In genomic region chr1:172855841-172856382, GRCh38 we compare ENCODE assay signal across 22 cellular contexts.
DNase-seq lines count a peak whose midpoint lies in the region; ATAC-seq and TF ChIP-seq lines count a peak whose summit lies in the region.
"Had no signal": no experiment of that assay in that cellular context is flagged by ENCODE, and none has a peak within 500 bp of the region (broad histone marks: within the 10 kb centered on the region; RNA-seq: fewer than 3 reads in every experiment).

No MANE protein-coding gene starts in this region.

- no peaks in the 10 kb centered on the region for H3K36me3 ChIP-seq in IMR-90 (ENCODE audit: control insufficient read depth, insufficient read depth, low read length)
- H3K36me3 ChIP-seq: BE2C had no signal

- CTCF ChIA-PET in IMR-90 (lab: Yijun Ruan, JAX) = no interaction called here
- CTCF ChIA-PET in WTC11 (lab: Charles Lee) = no interaction called here
- CTCF ChIA-PET in GM10248 (lab: Yijun Ruan, JAX) = no interaction called here

- H3K9ac ChIP-seq in IMR-90 (ENCODE audit: low read depth, low read length) = no peak overlapping the region
- H3K9ac ChIP-seq: GM23248 had no signal

- H4K91ac ChIP-seq in IMR-90 (ENCODE audit: insufficient read depth, low read depth, low read length) = 0 out of 2 replicates have a peak overlapping the region, but pooled peaks have one; percentile 0

- no peaks in the 10 kb centered on the region for H4K20me1 ChIP-seq in IMR-90 (ENCODE audit: insufficient read depth, low read length)

- ATAC-seq in IMR-90 (ENCODE audit: low read depth) = no peak
- ATAC-seq in WTC11 = peak; percentile 47
- ATAC-seq in natural killer cell treated with Interleukin-12 subunit alpha and Interleukin-12 subunit beta and Interleukin-15 and Interleukin-18, amount 100 ng/mL, for 72 hours = peak in 1 of 2 donors; percentile 46
- no peak for ATAC-seq in HG03280 (IDR thresholded peaks at IDR 0.05; ENCODE audit: unreplicated experiment)
- ATAC-seq: HCT116, HepG2 had no signal

- H3K56ac ChIP-seq in IMR-90 (ENCODE audit: extremely low read depth, insufficient read depth, low read length) = no peak overlapping the region

- peak overlapping the region in 1 of 2 experiments; percentile 28; a peak in 1 of 4 replicates for H4K8ac ChIP-seq in IMR-90 (ENCODE audit: low read depth in 2 of 2, low read length in 2 of 2)

- H3K23ac ChIP-seq in IMR-90 (ENCODE audit: low read depth, low read length) = no peak overlapping the region

- no peaks in the 10 kb centered on the region for H3K27me3 Mint-ChIP-seq in WTC11 (ENCODE audit: low read depth)
- H3K27me3 Mint-ChIP-seq in natural killer cell treated with Interleukin-12 subunit alpha and Interleukin-12 subunit beta and Interleukin-15 and Interleukin-18, amount 100 ng/mL, for 72 hours = no peaks in the 10 kb centered on the region

- no CpG with 5 or more reads among the region's 11 CpGs for WGBS in IMR-90 (ENCODE audit: extremely low coverage in 2 of 2, insufficient read length in 1 of 2), 2 experiments

- no peak for TF ChIP-seq CTCF in IMR-90 (conservative IDR thresholded peaks at IDR 0.05; ENCODE audit: low read depth, low read length)
- TF ChIP-seq CTCF in WTC11 (IDR thresholded peaks at IDR 0.05) = no peak
- TF ChIP-seq CTCF in GM10248 (IDR thresholded peaks at IDR 0.05; ENCODE audit: control extremely low read depth, extremely low read depth, low read depth, missing control alignments) = no peak

- no peaks in the 10 kb centered on the region for H3K9me1 ChIP-seq in IMR-90 (ENCODE audit: insufficient read depth, low read length)

- H2AK5ac ChIP-seq in IMR-90 (ENCODE audit: low read depth, low read length) = peak overlapping the region; percentile 58

- dilution Hi-C loops in IMR-90 (cut with HindIII; ENCODE audit: low sequenced_read_pairs, unreplicated experiment) = no loop called here

- no peaks in the 10 kb centered on the region; the same call in 1 of the 2 replicates for H3K4me1 ChIP-seq in IMR-90 (ENCODE audit: control insufficient read depth, insufficient read depth, low read length)

- peak overlapping the region; percentile 6; the same call in 1 of the 2 replicates for H2BK120ac ChIP-seq in IMR-90 (ENCODE audit: low read depth, low read length)

- H3K36me3 Mint-ChIP-seq in WTC11 = no peaks in the 10 kb centered on the region
- peaks cover 11% of the 10 kb centered on the region for H3K36me3 Mint-ChIP-seq in natural killer cell treated with Interleukin-12 subunit alpha and Interleukin-12 subunit beta and Interleukin-15 and Interleukin-18, amount 100 ng/mL, for 72 hours
- H3K36me3 Mint-ChIP-seq: CD4-positive, CD25-positive, alpha-beta regulatory T cell had no signal

- TF ChIP-seq POLR2A in IMR-90 (IDR thresholded peaks at IDR 0.05; ENCODE audit: low read depth, low read length) = no peak

- H2BK15ac ChIP-seq in IMR-90 (ENCODE audit: low read depth, low read length) = peak overlapping the region; percentile 48; the same call in 2 of the 3 replicates

- H3K4me1 Mint-ChIP-seq in WTC11 = peaks cover 4% of the 10 kb centered on the region; the same call in 1 of the 2 replicates
- H3K4me1 Mint-ChIP-seq in natural killer cell treated with Interleukin-12 subunit alpha and Interleukin-12 subunit beta and Interleukin-15 and Interleukin-18, amount 100 ng/mL, for 72 hours (ENCODE audit: low read depth in 2 of 2) = peaks cover 9 to 34% of the 10 kb centered on the region in 2 donors
- H3K4me1 Mint-ChIP-seq: CD4-positive, CD25-positive, alpha-beta regulatory T cell; CD8-positive, alpha-beta memory T cell had no signal

- no peak overlapping the region for H2BK5ac ChIP-seq in IMR-90 (ENCODE audit: low read depth, low read length, poor library complexity, severe bottlenecking)

- no peak overlapping the region; the same call in 1 of the 2 replicates for H3K4ac ChIP-seq in IMR-90 (ENCODE audit: low read depth, low read length)

- no peaks in the 10 kb centered on the region for H3K79me1 ChIP-seq in IMR-90 (ENCODE audit: low read depth in 1 of 2, low read length in 2 of 2)

- H2BK20ac ChIP-seq in IMR-90 (ENCODE audit: low read depth, low read length) = peak overlapping the region; percentile 9; the same call in 1 of the 2 replicates

- DNase-seq in IMR-90 (no peak), WTC11 (ENCODE audit: low spot score) (peak; percentile 17), left kidney (ENCODE audit: low read depth, low spot score) (peak; percentile 65), SW480 (ENCODE audit: low spot score) (no peak), GM10248 (ENCODE audit: extremely low spot score) (no peak)
- DNase-seq in natural killer cell treated with Interleukin-12 subunit alpha and Interleukin-12 subunit beta and Interleukin-15 and Interleukin-18, amount 100 ng/mL, for 72 hours (ENCODE audit: low spot score) = peak; percentile 71
- DNase-seq: ACHN; BE2C; C1 segment of cervical spinal cord; Caco-2; CD4-positive, CD25-positive, alpha-beta regulatory T cell; CD8-positive, alpha-beta memory T cell; DMS153; DMS79; GDM1; GM23248; H7; HFFc6; KG1 had no signal

- no peak overlapping the region for H3K27ac Mint-ChIP-seq in WTC11
- peak overlapping the region in 1 of 2 donors; percentile 25 for H3K27ac Mint-ChIP-seq in natural killer cell treated with Interleukin-12 subunit alpha and Interleukin-12 subunit beta and Interleukin-15 and Interleukin-18, amount 100 ng/mL, for 72 hours
- H3K27ac Mint-ChIP-seq: CD4-positive, CD25-positive, alpha-beta regulatory T cell; CD8-positive, alpha-beta memory T cell; HFFc6 had no signal

- in situ Hi-C loops in IMR-90 (cut with MboI; ENCODE audit: low sequenced_read_pairs) = no loop called here

- no peaks in the 10 kb centered on the region for H3K27me3 ChIP-seq in IMR-90 (ENCODE audit: control insufficient read depth, insufficient read depth, low read length)
- H3K27me3 ChIP-seq: BE2C had no signal

- H3K27ac ChIP-seq in IMR-90 (ENCODE audit: insufficient read depth, low read length) = no peak overlapping the region
- H3K27ac ChIP-seq: GM23248 had no signal

- POLR2A ChIA-PET in IMR-90 (lab: Charles Lee; ENCODE audit: unreplicated experiment) (no interaction called here), WTC11 (lab: Charles Lee) (no interaction called here), GM10248 (lab: Yijun Ruan, JAX) (no interaction called here)

- peaks cover 14% of the 10 kb centered on the region for H3K9me3 Mint-ChIP-seq in WTC11
- peaks cover 14% of the 10 kb centered on the region for H3K9me3 Mint-ChIP-seq in natural killer cell treated with Interleukin-12 subunit alpha and Interleukin-12 subunit beta and Interleukin-15 and Interleukin-18, amount 100 ng/mL, for 72 hours
- H3K9me3 Mint-ChIP-seq: CD8-positive, alpha-beta memory T cell had no signal

- H2AK9ac ChIP-seq in IMR-90 (replicated peaks; ENCODE audit: low read depth, low read length, poor library complexity) = no peak overlapping the region

- H3K9me3 ChIP-seq in IMR-90 (ENCODE audit: control insufficient read depth, insufficient read depth, low read length) = peaks cover 2% of the 10 kb centered on the region; the same call in 1 of the 2 replicates
- H3K9me3 ChIP-seq: BE2C, Caco-2 had no signal

- H3K4me3 Mint-ChIP-seq in WTC11 = no peak overlapping the region
- H3K4me3 Mint-ChIP-seq in natural killer cell treated with Interleukin-12 subunit alpha and Interleukin-12 subunit beta and Interleukin-15 and Interleukin-18, amount 100 ng/mL, for 72 hours = no peak overlapping the region
- H3K4me3 Mint-ChIP-seq: CD4-positive, CD25-positive, alpha-beta regulatory T cell; CD8-positive, alpha-beta memory T cell; HFFc6 had no signal

- H3K4me3 ChIP-seq in IMR-90 (ENCODE audit: insufficient read depth, low read depth, low read length) = no peak overlapping the region
- H3K4me3 ChIP-seq: GM23248 had no signal

- H3K14ac ChIP-seq in IMR-90 (replicated peaks; ENCODE audit: low read depth, low read length) = no peak overlapping the region

- TF ChIP-seq RAD21 in IMR-90 (IDR thresholded peaks at IDR 0.05; ENCODE audit: low read length) = no peak

- no peak overlapping the region for H4K5ac ChIP-seq in IMR-90 (ENCODE audit: low read depth, low read length)

- H3K4me2 ChIP-seq in IMR-90 (ENCODE audit: low read depth, low read length) = no peak overlapping the region

- BruUV-seq in IMR-90 (replicated peaks; lab: Mats Ljungman, UMichigan) = no TSS peak

- no peak overlapping the region for H3K18ac ChIP-seq in IMR-90 (ENCODE audit: low read depth, low read length)

- H2AFZ ChIP-seq in IMR-90 (replicated peaks; ENCODE audit: low read length, poor library complexity) = no peak overlapping the region
- H2AFZ ChIP-seq: GM23248 had no signal

- intact Hi-C loops in IMR-90 (cut with micrococcal nuclease) = no loop called here

TF ChIP-seq in IMR-90, 13 proteins besides CTCF, POLR2A, EP300 and RAD21 (continues in another document):
- TF ChIP-seq SMC3 (IDR thresholded peaks at IDR 0.05; ENCODE audit: low read depth, low read length) = no peak
- no peak for TF ChIP-seq ELK1 (IDR thresholded peaks at IDR 0.05; ENCODE audit: borderline replicate concordance, low read depth, low read length)
- TF ChIP-seq FOS (IDR thresholded peaks at IDR 0.05; ENCODE audit: low read depth, low read length) = no peak
- no peak for TF ChIP-seq CHD1 (IDR thresholded peaks at IDR 0.05; ENCODE audit: low read depth, low read length)
- no peak for TF ChIP-seq BHLHE40 (IDR thresholded peaks at IDR 0.05; ENCODE audit: low read depth, low read length)

TF ChIP-seq in WTC11, 78 proteins besides CTCF, POLR2A, EP300 and RAD21 (continues in another document):
- TF ChIP-seq CREB1 (CRISPR knock-in tag; IDR thresholded peaks at IDR 0.05) = no peak
- TF ChIP-seq RELA (CRISPR knock-in tag; IDR thresholded peaks at IDR 0.05; ENCODE audit: borderline replicate concordance) = no peak
- TF ChIP-seq AR (CRISPR knock-in tag; IDR thresholded peaks at IDR 0.05) = no peak
- no peak for TF ChIP-seq RORB (CRISPR knock-in tag; IDR thresholded peaks at IDR 0.05)

Comparison
In these comparisons a context has a peak if more than half of its experiments do, and no peak if none do; other contexts are left out.
1. DNase-seq: peak in WTC11 (single experiment), left kidney (single experiment) and natural killer cell treated with Interleukin-12 subunit alpha and Interleukin-12 subunit beta and Interleukin-15 and Interleukin-18, amount 100 ng/mL, for 72 hours (single experiment); none in IMR-90 (single experiment), SW480 (single experiment) and GM10248 (single experiment).